ENCODE assay signal across 22 cellular contexts in the genomic region with DNA sequence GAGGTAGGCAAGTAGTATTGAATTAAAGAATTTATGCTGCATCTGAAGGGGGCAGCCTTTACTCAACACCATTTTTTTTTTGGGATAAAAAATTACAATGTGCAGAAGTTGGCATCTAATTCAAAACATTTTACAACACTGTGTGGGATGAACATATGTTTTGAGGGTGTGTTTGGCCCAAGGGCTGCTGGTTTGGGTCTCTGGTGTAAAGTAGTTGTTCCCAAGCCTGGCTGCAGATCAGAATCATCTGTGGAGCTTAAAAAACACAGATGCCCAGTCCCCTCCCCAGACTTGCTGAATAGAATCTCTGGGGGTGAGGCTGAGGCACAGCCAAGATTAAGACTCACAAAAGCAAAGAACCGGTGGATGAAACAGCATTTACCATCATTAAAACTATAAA. TPM values are rescaled to one million over a fixed set of nuclear protein-coding genes. Genes with fewer than 3 reads are reported as not detected.
"Had no signal": no experiment of that assay in that cellular context is flagged by ENCODE, and none has a peak within 500 bp of the region (broad histone marks: within the 10 kb centered on the region; RNA-seq: fewer than 3 reads in every experiment).

No MANE protein-coding gene starts in this region.

- H3K36me3 Mint-ChIP-seq: T-cell had no signal

- H3K4me1 ChIP-seq: SJCRH30 had no signal

- H3K4me1 Mint-ChIP-seq: T-cell had no signal

- H3K27me3 ChIP-seq: SJCRH30 had no signal

- H3K9me3 ChIP-seq: SJCRH30 had no signal

- H3K36me3 ChIP-seq: SJCRH30 had no signal

- ATAC-seq: Panc1, PC-3, T-cell had no signal

- DNase-seq: KBM-7, NCI-H1048, NCI-H1105, NCI-H1417, NCI-H1436 treated with DMSO at 0.1 percent for 48 hours, NCI-H1694, NCI-H187 treated with DMSO at 0.1 percent for 48 hours, NCI-H2029 treated with DMSO at 0.1 percent for 48 hours, NCI-H2227 treated with DMSO at 0.1 percent for 48 hours, NCI-H524, NCI-H69, NCI-H774, PC-3, SHP77, SJCRH30, SW 1271, T-cell had no signal

- H3K27ac Mint-ChIP-seq: T-cell had no signal

- H3K27ac ChIP-seq: RWPE1, SJCRH30 had no signal

- H3K4me3 Mint-ChIP-seq: T-cell had no signal

- H3K4me3 ChIP-seq: SJCRH30 had no signal

- H3K9me3 Mint-ChIP-seq: T-cell had no signal

RNA-seq across cellular contexts. Expression of a gene that starts 33.0 kb away (rescaled TPM):
- total RNA-seq: HT-29, LHCN-M2, NCI-H460 had no signal
